8 cellular contexts compared by ENCODE assay signal in the genomic region with DNA sequence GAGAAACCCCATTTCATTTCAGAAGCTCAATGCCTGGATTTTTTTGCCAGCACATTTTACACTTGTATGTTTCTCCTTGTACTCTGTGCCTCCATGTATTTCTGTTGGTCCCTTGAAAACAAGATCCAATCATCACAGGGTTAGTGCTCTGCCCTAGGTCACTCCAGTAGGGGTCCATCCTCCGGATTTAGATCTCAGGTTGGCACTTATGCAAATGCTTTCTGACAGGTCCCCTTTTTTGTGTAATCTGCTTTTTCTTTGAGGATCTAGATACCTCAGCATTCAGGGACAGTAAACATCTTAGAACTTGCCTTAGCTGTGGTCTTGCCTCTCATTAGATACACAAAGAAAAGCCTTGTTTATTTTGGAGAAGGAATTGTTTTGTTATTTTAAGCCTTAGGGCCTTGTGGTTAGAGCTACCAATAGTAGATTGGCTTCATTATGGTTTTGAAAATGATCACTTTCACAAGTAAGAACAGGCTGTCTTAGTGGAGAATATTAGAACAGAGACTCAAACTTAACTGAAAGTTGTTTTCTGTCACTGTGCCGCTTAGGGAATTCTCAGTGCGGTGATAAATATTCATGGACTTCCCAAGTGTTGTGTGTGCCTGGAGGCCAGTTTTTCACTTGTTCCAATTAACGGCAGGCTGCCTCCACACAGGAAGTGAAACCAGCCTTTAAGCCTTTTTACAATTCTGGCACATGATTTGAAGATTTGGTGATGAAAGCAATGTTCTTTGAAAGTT. TPM values are rescaled to one million over a fixed set of nuclear protein-coding genes. Genes with fewer than 3 reads are reported as not detected.
DNase-seq lines count a peak whose midpoint lies in the region; ATAC-seq and TF ChIP-seq lines count a peak whose summit lies in the region.

No MANE protein-coding gene starts in this region.

- no peaks in the 10 kb centered on the region for H3K36me3 Mint-ChIP-seq in activated CD4-positive, alpha-beta T cell treated with anti-CD3 and anti-CD28 coated beads for 36 hours (ENCODE audit: low read depth)
- no peaks in the 10 kb centered on the region for H3K36me3 Mint-ChIP-seq in CD8-positive, alpha-beta T cell

- H3K4me3 ChIP-seq in Peyer's patch: no peak overlapping the region
- peak overlapping the region; percentile 50 for H3K4me3 ChIP-seq in thoracic aorta
- no peak overlapping the region for H3K4me3 ChIP-seq in CD8-positive, alpha-beta T cell (ENCODE audit: low read depth, low read length)

- H3K4me1 ChIP-seq in Peyer's patch (peaks cover 0 to 31% (median 3%) of the 10 kb centered on the region in 4 donors), thoracic aorta (ENCODE audit: control insufficient read depth in 1 of 2, low read depth in 2 of 2) (peaks cover 35 to 80% of the 10 kb centered on the region in 2 donors)
- no peaks in the 10 kb centered on the region for H3K4me1 ChIP-seq in CD8-positive, alpha-beta T cell (ENCODE audit: insufficient read depth, low read length)

- H3K27ac ChIP-seq in Peyer's patch (peak overlapping the region in 3 of 4 donors; percentile 10 to 62 (median 37)), thoracic aorta (peak overlapping the region; percentile 31 to 90)
- H3K27ac ChIP-seq in CD8-positive, alpha-beta T cell (ENCODE audit: low read depth, low read length): no peak overlapping the region

- H3K27me3 ChIP-seq in Peyer's patch (no peaks in the 10 kb centered on the region), thoracic aorta (replicated peaks; ENCODE audit: insufficient read depth) (no peaks in the 10 kb centered on the region)
- H3K27me3 ChIP-seq in CD8-positive, alpha-beta T cell (ENCODE audit: insufficient read depth, low read length): no peaks in the 10 kb centered on the region

- no peak for DNase-seq in activated CD4-positive, alpha-beta T cell treated with anti-CD3 and anti-CD28 coated beads for 36 hours
- DNase-seq in activated CD4-positive, alpha-beta T cell treated with anti-CD3 and anti-CD28 coated beads, Interleukin-2, amount 50 U/mL, for 1 hour: no peak
- DNase-seq in Peyer's patch (peak in 2 of 3 donors; percentile 28 to 55), hippocampal formation (lab: John Stamatoyannopoulos, UW) (peak; percentile 6 to 72), thoracic aorta (ENCODE audit: low spot score) (no peak), NCI-H226 (no peak)
- DNase-seq in CD8-positive, alpha-beta T cell: no peak

- peak; percentile 23 for ATAC-seq in activated CD4-positive, alpha-beta T cell treated with anti-CD3 and anti-CD28 coated beads for 36 hours
- ATAC-seq in thoracic aorta (ENCODE audit: insufficient number of reproducible peaks, low FRiP score, low read depth): no peak
- no peak for ATAC-seq in CD8-positive, alpha-beta T cell
- no peak for ATAC-seq in GM18505 (IDR thresholded peaks at IDR 0.05; ENCODE audit: unreplicated experiment)

- H3K4me3 Mint-ChIP-seq in activated CD4-positive, alpha-beta T cell treated with anti-CD3 and anti-CD28 coated beads for 36 hours: no peak overlapping the region
- no peak overlapping the region for H3K4me3 Mint-ChIP-seq in CD8-positive, alpha-beta T cell

- no peaks in the 10 kb centered on the region for H3K36me3 ChIP-seq in Peyer's patch
- no peaks in the 10 kb centered on the region for H3K36me3 ChIP-seq in thoracic aorta
- no peaks in the 10 kb centered on the region for H3K36me3 ChIP-seq in CD8-positive, alpha-beta T cell (ENCODE audit: insufficient read depth, low read length)

- TF ChIP-seq POLR2A in Peyer's patch (IDR thresholded peaks at IDR 0.05) (no peak), GM18505 (IDR thresholded peaks at IDR 0.05; ENCODE audit: borderline replicate concordance, extremely low read depth, insufficient read depth, insufficient read length) (no peak)

- H3K4me1 Mint-ChIP-seq in activated CD4-positive, alpha-beta T cell treated with anti-CD3 and anti-CD28 coated beads for 36 hours: peaks cover 11% of the 10 kb centered on the region
- peaks cover 7% of the 10 kb centered on the region for H3K4me1 Mint-ChIP-seq in CD8-positive, alpha-beta T cell (ENCODE audit: low read depth)

- H3K27me3 Mint-ChIP-seq in activated CD4-positive, alpha-beta T cell treated with anti-CD3 and anti-CD28 coated beads for 36 hours: peaks cover 4% of the 10 kb centered on the region
- H3K27me3 Mint-ChIP-seq in CD8-positive, alpha-beta T cell (ENCODE audit: low read depth): peaks cover under 1% of the 10 kb centered on the region

- POLR2A ChIA-PET in activated CD4-positive, alpha-beta T cell treated with anti-CD3 and anti-CD28 coated beads for 36 hours (lab: Charles Lee): no interaction called here
- POLR2A ChIA-PET in CD8-positive, alpha-beta T cell (lab: Charles Lee): interaction anchor here (0.9 kb wide), 1 partner anchor 19 kb away, joined by 3 read pairs; no protein-coding TSS in a partner anchor

- H3K27ac Mint-ChIP-seq in activated CD4-positive, alpha-beta T cell treated with anti-CD3 and anti-CD28 coated beads for 36 hours: no peak overlapping the region
- no peak overlapping the region for H3K27ac Mint-ChIP-seq in CD8-positive, alpha-beta T cell

- TF ChIP-seq CTCF in Peyer's patch (IDR thresholded peaks at IDR 0.05): no peak
- TF ChIP-seq CTCF in thoracic aorta (IDR thresholded peaks at IDR 0.05): no peak
- TF ChIP-seq CTCF in CD8-positive, alpha-beta T cell (IDR thresholded peaks at IDR 0.05): no peak

- H3K9me3 ChIP-seq in Peyer's patch (no peaks in the 10 kb centered on the region), thoracic aorta (no peaks in the 10 kb centered on the region)
- H3K9me3 ChIP-seq in CD8-positive, alpha-beta T cell (ENCODE audit: low read length): no peaks in the 10 kb centered on the region

- H3K9me3 Mint-ChIP-seq in activated CD4-positive, alpha-beta T cell treated with anti-CD3 and anti-CD28 coated beads for 36 hours (ENCODE audit: low read depth): no peaks in the 10 kb centered on the region
- no peaks in the 10 kb centered on the region for H3K9me3 Mint-ChIP-seq in CD8-positive, alpha-beta T cell

- CTCF ChIA-PET in activated CD4-positive, alpha-beta T cell treated with anti-CD3 and anti-CD28 coated beads for 36 hours (lab: Charles Lee): interaction anchor here (0.7 to 1.4 kb wide), 4 partner anchors 12 to 792 kb away, joined by 3 to 5 read pairs (median 3); no protein-coding TSS in a partner anchor
- CTCF ChIA-PET in CD8-positive, alpha-beta T cell (lab: Charles Lee): no interaction called here

- intact Hi-C loops in activated CD4-positive, alpha-beta T cell treated with anti-CD3 and anti-CD28 coated beads for 36 hours (cut with DNase I, micrococcal nuclease): no loop called here
- intact Hi-C loops in CD8-positive, alpha-beta T cell (cut with DNase I, micrococcal nuclease): no loop called here

RNA-seq across cellular contexts. Expression of a gene that starts 7.8 kb away (rescaled TPM):
- 1 to 10 TPM in 1 of 2 experiments, under 1 TPM in 1; 0.94 to 1.4 TPM for total RNA-seq in activated CD4-positive, alpha-beta T cell treated with anti-CD3 and anti-CD28 coated beads for 36 hours
- total RNA-seq in Peyer's patch: 10 to 100 TPM in 2 of 4 donors, 1 to 10 TPM in 2; 8.6 to 56.9 (median 18.5) TPM
- total RNA-seq in thoracic aorta: 10 to 100 TPM; 47.1 to 69.9 TPM
- total RNA-seq in CD8-positive, alpha-beta T cell: under 1 TPM in 1 of 2 experiments, not detected in 1; 0.11 TPM

RNA-seq across cellular contexts. Expression of a gene that starts 22.2 kb away (rescaled TPM):
- 100 to 1,000 TPM in 1 of 2 experiments, 10 to 100 TPM in 1; 85.1 to 113 TPM for total RNA-seq in activated CD4-positive, alpha-beta T cell treated with anti-CD3 and anti-CD28 coated beads for 36 hours
- 100 to 1,000 TPM in 1 of 4 donors, 10 to 100 TPM in 3; 26.3 to 173 (median 52.5) TPM for total RNA-seq in Peyer's patch
- 10 to 100 TPM; 33.6 to 45.6 TPM for total RNA-seq in thoracic aorta
- total RNA-seq in CD8-positive, alpha-beta T cell: 10 to 100 TPM; 39.6 to 43.9 TPM

Comparison
In these comparisons a context has a peak if more than half of its experiments do, and no peak if none do; other contexts are left out.
1. DNase-seq: peak in Peyer's patch (2 of 3) and hippocampal formation (2 of 2); none in activated CD4-positive, alpha-beta T cell treated with anti-CD3 and anti-CD28 coated beads for 36 hours (single experiment), activated CD4-positive, alpha-beta T cell treated with anti-CD3 and anti-CD28 coated beads, Interleukin-2, amount 50 U/mL, for 1 hour (single experiment), thoracic aorta (single experiment), CD8-positive, alpha-beta T cell (0 of 7) and NCI-H226 (single experiment).
2. RNA of a gene that starts 7.8 kb away (total RNA-seq): 47.1 to 69.9 TPM in thoracic aorta and 8.6 to 56.9 TPM in Peyer's patch; 0.94 to 1.4 TPM in activated CD4-positive, alpha-beta T cell treated with anti-CD3 and anti-CD28 coated beads for 36 hours and 0.11 TPM in CD8-positive, alpha-beta T cell; every median in the first group is over 4 times any median in the second.